Comparison of ENCODE assay signal across 9 cellular contexts in the genomic region with DNA sequence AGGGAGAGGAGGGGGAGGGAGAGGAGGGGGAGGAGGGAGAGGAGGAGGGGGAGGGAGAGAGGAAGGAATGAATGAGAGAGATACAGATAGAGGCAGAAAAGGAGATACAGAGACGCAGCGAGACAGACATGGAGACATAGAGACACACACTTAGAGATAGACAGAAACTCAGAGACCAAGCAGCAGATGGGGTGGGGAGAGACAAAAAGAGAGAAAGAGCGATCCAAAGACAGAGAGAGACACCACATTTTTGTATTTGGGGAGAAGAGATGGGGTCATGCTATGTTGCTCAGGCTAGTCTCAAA. TPM values are rescaled to one million over a fixed set of nuclear protein-coding genes. Genes with fewer than 3 reads are reported as not detected.
A peak's percentile ranks its signal among the peaks of the same experiment; 100 is the strongest.
DNase-seq lines count a peak whose midpoint lies in the region; ATAC-seq, FAIRE-seq and TF ChIP-seq lines count a peak whose summit lies in the region.
"Had no signal": no experiment of that assay in that cellular context is flagged by ENCODE, and none has a peak within 500 bp of the region (broad histone marks: within the 10 kb centered on the region; RNA-seq: fewer than 3 reads in every experiment).

No MANE protein-coding gene starts in this region.

- no peak overlapping the region; the same call in 1 of the 2 replicates for H2BK5ac ChIP-seq in H1 (ENCODE audit: low read depth, low read length)

- no peak for DNase-seq in activated T-cell treated with anti-CD3 and anti-CD28 coated beads, Interleukin-2, amount 50 U/mL, for 24 hours
- no peak for DNase-seq in activated T-cell treated with anti-CD3 and anti-CD28 coated beads, Interleukin-2, amount 50 U/mL, for 1 hour
- DNase-seq in SK-N-MC (ENCODE audit: low read depth, low spot score) (no peak), H1 (ENCODE audit: low read depth in 1 of 2, low spot score in 2 of 2) (no peak), AG20443 (ENCODE audit: low spot score) (no peak), UCSD-AML1 (lab: John Stamatoyannopoulos, UW; ENCODE audit: unreplicated experiment) (no peak)
- DNase-seq in stimulated activated naive B cell treated with anti-CD40 and anti-IgM and Interleukin-4, amounts not matched to agents 10 μg/mL and 1 μg/mL and 100 μg/mL, for 72 hours: no peak

- peak overlapping the region; percentile 36 for H3K4me3 Mint-ChIP-seq in activated T-cell treated with anti-CD3 and anti-CD28 coated beads, Interleukin-2, amount 50 U/mL, for 24 hours
- H3K4me3 Mint-ChIP-seq in stimulated activated naive B cell treated with anti-CD40 and anti-IgM and Interleukin-4, amounts not matched to agents 10 μg/mL and 1 μg/mL and 100 μg/mL, for 72 hours: peak overlapping the region; percentile 80 to 89

- H3K4me3 ChIP-seq in SK-N-MC (peak overlapping the region; percentile 85), H1 (ENCODE audit: extremely low read depth in 1 of 4, insufficient read depth in 2 of 4, low read depth in 3 of 4, low read length in 4 of 4) (peak overlapping the region in 1 of 4 experiments; percentile 35; a peak in 1 of 8 replicates)

- H3K56ac ChIP-seq in H1 (replicated peaks; ENCODE audit: insufficient read length, low read depth, low read length): no peak overlapping the region

- WGBS in H1 (ENCODE audit: extremely low coverage in 1 of 2, insufficient coverage in 1 of 2, insufficient read length in 1 of 2, insufficient replicate concordance in 2 of 2, low coverage in 1 of 2, low lambda C conversion rate in 2 of 2, missing lambda C conversion rate in 1 of 2), 2 experiments: 59% methylated on average over 3 of the region's 3 CpGs; no CpG with 5 or more reads in 1 of the 2 experiments

- peaks cover 11% of the 10 kb centered on the region for H3K23me2 ChIP-seq in H1 (ENCODE audit: low read depth, low read length)

- no peak for ATAC-seq in stimulated activated naive B cell treated with anti-CD40 and anti-IgM and Interleukin-4, amounts not matched to agents 10 μg/mL and 1 μg/mL and 100 μg/mL, for 72 hours (replicated peaks)
- no peak for ATAC-seq in GM19467 (IDR thresholded peaks at IDR 0.05; ENCODE audit: unreplicated experiment)

- no peak overlapping the region for H3K27ac ChIP-seq in SK-N-MC
- H3K27ac ChIP-seq in H1 (ENCODE audit: low read depth, low read length): no peak overlapping the region

- POLR2A ChIA-PET in H1 (lab: Charles Lee; ENCODE audit: partially characterized antibody): interaction anchor here (1.0 to 2.4 kb wide), 11 partner anchors 9 to 190 kb away, joined by 3 to 27 read pairs (median 6); a partner anchor contains a TSS

- FAIRE-seq in H1 (lab: Jason Lieb, UNC): no peak

- TF ChIP-seq POLR2A in H1 (IDR thresholded peaks at IDR 0.05; ENCODE audit: control extremely low read depth in 1 of 2, low read depth in 2 of 2, low read length in 2 of 2): no peak

- H3K4ac ChIP-seq in H1 (replicated peaks; ENCODE audit: insufficient read length, low read depth, low read length): no peak overlapping the region

- H4K91ac ChIP-seq in H1 (replicated peaks; ENCODE audit: insufficient read length, low read length): peak overlapping the region; percentile 1

- H3K18ac ChIP-seq in H1 (ENCODE audit: extremely low read depth, low read length): no peak overlapping the region

- H3K36me3 ChIP-seq in SK-N-MC (ENCODE audit: insufficient read depth, low read length): no peaks in the 10 kb centered on the region
- no peaks in the 10 kb centered on the region for H3K36me3 ChIP-seq in H1 (ENCODE audit: control insufficient read depth in 2 of 4, insufficient read depth in 4 of 4, low read length in 3 of 4)
- H3K36me3 ChIP-seq: heart right ventricle had no signal

- CTCF ChIA-PET in H1 (lab: Charles Lee; ENCODE audit: partially characterized antibody): interaction anchor here (0.6 to 3.4 kb wide), 9 partner anchors 8 to 149 kb away, joined by 4 to 26 read pairs (median 7); no protein-coding TSS in a partner anchor

- H2BK120ac ChIP-seq in H1 (replicated peaks; ENCODE audit: low read depth, low read length): no peak overlapping the region

- no peaks in the 10 kb centered on the region for H3K9me3 Mint-ChIP-seq in activated T-cell treated with anti-CD3 and anti-CD28 coated beads, Interleukin-2, amount 50 U/mL, for 24 hours
- no peaks in the 10 kb centered on the region for H3K9me3 Mint-ChIP-seq in stimulated activated naive B cell treated with anti-CD40 and anti-IgM and Interleukin-4, amounts not matched to agents 10 μg/mL and 1 μg/mL and 100 μg/mL, for 72 hours

- peak overlapping the region in 1 of 2 experiments; percentile 42; a peak in 3 of 4 replicates for H3K4me2 ChIP-seq in H1 (ENCODE audit: insufficient read depth in 1 of 2, low read depth in 2 of 2, low read length in 2 of 2)

- no peak overlapping the region for H2AK5ac ChIP-seq in H1 (ENCODE audit: low read depth, low read length)

- H3K4me1 Mint-ChIP-seq in activated T-cell treated with anti-CD3 and anti-CD28 coated beads, Interleukin-2, amount 50 U/mL, for 24 hours (ENCODE audit: low read depth): peaks cover 44% of the 10 kb centered on the region
- H3K4me1 Mint-ChIP-seq in stimulated activated naive B cell treated with anti-CD40 and anti-IgM and Interleukin-4, amounts not matched to agents 10 μg/mL and 1 μg/mL and 100 μg/mL, for 72 hours: peaks cover 31 to 39% of the 10 kb centered on the region in 2 donors

- H3K9ac ChIP-seq in SK-N-MC (ENCODE audit: insufficient read length) (peak overlapping the region; percentile 32), H1 (replicated peaks in 1 of 4; ENCODE audit: extremely low read depth in 1 of 4, low read depth in 3 of 4, low read length in 3 of 4) (no peak overlapping the region)

- TF ChIP-seq RAD21 in H1 (IDR thresholded peaks at IDR 0.05 in 1 of 2, conservative IDR thresholded peaks at IDR 0.05 in 1 of 2; ENCODE audit: low read depth in 2 of 2, low read length in 2 of 2): no peak

- no peaks in the 10 kb centered on the region for H3K36me3 Mint-ChIP-seq in activated T-cell treated with anti-CD3 and anti-CD28 coated beads, Interleukin-2, amount 50 U/mL, for 24 hours (ENCODE audit: low read depth)
- H3K36me3 Mint-ChIP-seq in stimulated activated naive B cell treated with anti-CD40 and anti-IgM and Interleukin-4, amounts not matched to agents 10 μg/mL and 1 μg/mL and 100 μg/mL, for 72 hours: no peaks in the 10 kb centered on the region

- peak overlapping the region; percentile 80; the same call in 1 of the 2 replicates for H2BK20ac ChIP-seq in H1 (ENCODE audit: low read length)

- no peaks in the 10 kb centered on the region for H3K9me3 ChIP-seq in SK-N-MC (ENCODE audit: low read depth, low read length)
- 0 out of 4 replicates have a peak, but pooled peaks cover 0 to 3% of the 10 kb centered on the region in 2 experiments for H3K9me3 ChIP-seq in H1 (ENCODE audit: insufficient read depth in 2 of 2, low read depth in 1 of 2, low read length in 1 of 2)

- 0 out of 2 replicates have a peak overlapping the region, but pooled peaks have one; percentile 68 for H2BK12ac ChIP-seq in H1 (ENCODE audit: low read depth, low read length)

- H4K5ac ChIP-seq in H1 (ENCODE audit: insufficient read length, low read depth, low read length): no peak overlapping the region

- no peak overlapping the region for H3K14ac ChIP-seq in H1 (ENCODE audit: insufficient read length)

- H4K20me1 ChIP-seq in H1 (replicated peaks in 1 of 2; ENCODE audit: control insufficient read depth in 1 of 2, insufficient read depth in 2 of 2, low read length in 2 of 2): no peaks in the 10 kb centered on the region

- no peaks in the 10 kb centered on the region for H3K79me1 ChIP-seq in H1 (ENCODE audit: low read depth, low read length)

- H3K4me1 ChIP-seq in H1 (replicated peaks in 1 of 4; ENCODE audit: control insufficient read depth in 3 of 4, insufficient read depth in 4 of 4, low read length in 3 of 4): peaks cover 0 to 7% (median 1%) of the 10 kb centered on the region in 4 experiments; a peak in 4 of 7 replicates

- no peaks in the 10 kb centered on the region for H3K27me3 Mint-ChIP-seq in activated T-cell treated with anti-CD3 and anti-CD28 coated beads, Interleukin-2, amount 50 U/mL, for 24 hours
- H3K27me3 Mint-ChIP-seq in stimulated activated naive B cell treated with anti-CD40 and anti-IgM and Interleukin-4, amounts not matched to agents 10 μg/mL and 1 μg/mL and 100 μg/mL, for 72 hours: no peaks in the 10 kb centered on the region

- no peak overlapping the region for H2AFZ ChIP-seq in H1 (ENCODE audit: low read length)

- no peak overlapping the region for H2BK15ac ChIP-seq in H1 (ENCODE audit: low read length)

- H3K27me3 ChIP-seq in H1 (replicated peaks in 1 of 4; ENCODE audit: control insufficient read depth in 3 of 4, extremely low read depth in 1 of 4, insufficient read depth in 3 of 4, low read length in 3 of 4): no peaks in the 10 kb centered on the region
- H3K27me3 ChIP-seq: heart right ventricle had no signal

- peaks cover 0 to 11% of the 10 kb centered on the region in 2 experiments; a peak in 2 of 4 replicates for H3K79me2 ChIP-seq in H1 (ENCODE audit: control insufficient read depth in 1 of 2, insufficient read depth in 2 of 2, low read length in 2 of 2)

- no peak overlapping the region for H3K23ac ChIP-seq in H1 (ENCODE audit: insufficient read length)

- TF ChIP-seq CTCF in H1 (IDR thresholded peaks at IDR 0.05; ENCODE audit: control extremely low read depth in 1 of 3, insufficient read depth in 1 of 3, low read depth in 1 of 3, low read length in 3 of 3): no peak

- peak overlapping the region; percentile 34 for H3K27ac Mint-ChIP-seq in activated T-cell treated with anti-CD3 and anti-CD28 coated beads, Interleukin-2, amount 50 U/mL, for 24 hours
- peak overlapping the region; percentile 25 for H3K27ac Mint-ChIP-seq in stimulated activated naive B cell treated with anti-CD40 and anti-IgM and Interleukin-4, amounts not matched to agents 10 μg/mL and 1 μg/mL and 100 μg/mL, for 72 hours

- no peak overlapping the region for H4K8ac ChIP-seq in H1 (ENCODE audit: extremely low read depth, insufficient read depth, low read length)

- no peak for TF ChIP-seq EP300 in H1 (IDR thresholded peaks at IDR 0.05; ENCODE audit: borderline replicate concordance in 1 of 2, low read depth in 2 of 2, low read length in 2 of 2)

RNA-seq across cellular contexts. Expression of a gene that starts 0.9 kb away (rescaled TPM):
- 51.7 and 53.0 TPM in 2 replicates for total RNA-seq in H1 (2021; fragmentation: NEBNext Ultra II Directional; extraction: Animal tissue kit (Norgen Biotek cat#: 25700))
- 71.4 and 78.9 TPM in 2 replicates for polyA plus RNA-seq in H1 (2011; rRNA removed)
- polyA plus RNA-seq in H1 (2011; cell fraction: cytosol; rRNA removed): 62.3 TPM
- polyA plus RNA-seq in H1 (2011; cell fraction: nucleus; rRNA removed): 77.1 TPM
- polyA plus RNA-seq in H1 (2012, experiment 1 of 2): 78.7 to 120 TPM (median 114 TPM) in 4 replicates
- 89.3 TPM for polyA plus RNA-seq in H1 (2012, experiment 2 of 2)
- polyA plus RNA-seq in H1 (2013, experiment 1 of 2): 127 TPM
- polyA plus RNA-seq in H1 (2013, experiment 2 of 2): 134 TPM
- polyA minus RNA-seq in H1 (2011; rRNA and poly(A)+ RNA removed): 18.5 and 21.1 TPM in 2 replicates
- 18.4 TPM for polyA minus RNA-seq in H1 (2011; cell fraction: cytosol; rRNA and poly(A)+ RNA removed)
- polyA minus RNA-seq in H1 (2011; cell fraction: nucleus; rRNA and poly(A)+ RNA removed): 19.0 TPM

RNA-seq across cellular contexts. Expression of a gene that starts 9.7 kb away (rescaled TPM):
- 8.3 and 9.9 TPM in 2 replicates for total RNA-seq in H1 (2021; fragmentation: NEBNext Ultra II Directional; extraction: Animal tissue kit (Norgen Biotek cat#: 25700))
- polyA plus RNA-seq in H1 (2011; rRNA removed): 7.5 and 8.2 TPM in 2 replicates
- 4.7 TPM for polyA plus RNA-seq in H1 (2011; cell fraction: cytosol; rRNA removed)
- polyA plus RNA-seq in H1 (2011; cell fraction: nucleus; rRNA removed): 7.8 TPM
- polyA plus RNA-seq in H1 (2012, experiment 1 of 2): 6.7 to 12.3 TPM (median 10.9 TPM) in 4 replicates
- 12.0 TPM for polyA plus RNA-seq in H1 (2012, experiment 2 of 2)
- 4.4 TPM for polyA plus RNA-seq in H1 (2013, experiment 1 of 2)
- polyA plus RNA-seq in H1 (2013, experiment 2 of 2): 5.6 TPM
- 3.9 and 5.5 TPM in 2 replicates for polyA minus RNA-seq in H1 (2011; rRNA and poly(A)+ RNA removed)
- polyA minus RNA-seq in H1 (2011; cell fraction: cytosol; rRNA and poly(A)+ RNA removed): 9.2 TPM
- polyA minus RNA-seq in H1 (2011; cell fraction: nucleus; rRNA and poly(A)+ RNA removed): 9.2 TPM

RNA-seq across cellular contexts. Expression of a gene that starts 26.0 kb away (rescaled TPM):
- 0.15 and 0.47 TPM in 2 replicates for total RNA-seq in H1 (2021; fragmentation: NEBNext Ultra II Directional; extraction: Animal tissue kit (Norgen Biotek cat#: 25700))
- 0.80 and 0.85 TPM in 2 replicates for polyA plus RNA-seq in H1 (2011; rRNA removed)
- polyA plus RNA-seq in H1 (2011; cell fraction: cytosol; rRNA removed): 0.54 TPM
- polyA plus RNA-seq in H1 (2011; cell fraction: nucleus; rRNA removed): 2.7 TPM
- 0.41 to 0.82 TPM (median 0.46 TPM) in 4 replicates for polyA plus RNA-seq in H1 (2012, experiment 1 of 2)
- 0.41 TPM for polyA plus RNA-seq in H1 (2012, experiment 2 of 2)
- polyA plus RNA-seq in H1 (2013, experiment 1 of 2): 0.18 TPM
- polyA plus RNA-seq in H1 (2013, experiment 2 of 2): 0.15 TPM
- polyA minus RNA-seq in H1 (2011; rRNA and poly(A)+ RNA removed): 0.15 and 0.25 TPM in 2 replicates
- not detected for polyA minus RNA-seq in H1 (2011; cell fraction: cytosol; rRNA and poly(A)+ RNA removed)
- 1.4 TPM for polyA minus RNA-seq in H1 (2011; cell fraction: nucleus; rRNA and poly(A)+ RNA removed)

RNA-seq across cellular contexts. Expression of a gene that starts 27.6 kb away (rescaled TPM):
- total RNA-seq in H1 (2021; fragmentation: NEBNext Ultra II Directional; extraction: Animal tissue kit (Norgen Biotek cat#: 25700)): 60.9 and 61.6 TPM in 2 replicates
- 43.9 and 81.8 TPM in 2 replicates for polyA plus RNA-seq in H1 (2011; rRNA removed)
- polyA plus RNA-seq in H1 (2011; cell fraction: cytosol; rRNA removed): 48.1 TPM
- polyA plus RNA-seq in H1 (2011; cell fraction: nucleus; rRNA removed): 85.3 TPM
- 43.7 to 47.8 TPM (median 45.2 TPM) in 4 replicates for polyA plus RNA-seq in H1 (2012, experiment 1 of 2)
- 41.5 TPM for polyA plus RNA-seq in H1 (2012, experiment 2 of 2)
- polyA plus RNA-seq in H1 (2013, experiment 1 of 2): 28.9 TPM
- 25.8 TPM for polyA plus RNA-seq in H1 (2013, experiment 2 of 2)
- polyA minus RNA-seq in H1 (2011; rRNA and poly(A)+ RNA removed): 21.2 and 25.9 TPM in 2 replicates
- polyA minus RNA-seq in H1 (2011; cell fraction: cytosol; rRNA and poly(A)+ RNA removed): 37.9 TPM
- polyA minus RNA-seq in H1 (2011; cell fraction: nucleus; rRNA and poly(A)+ RNA removed): 55.2 TPM

RNA-seq across cellular contexts. Expression of a gene that starts 27.9 kb away (rescaled TPM):
- total RNA-seq in H1 (2021; fragmentation: NEBNext Ultra II Directional; extraction: Animal tissue kit (Norgen Biotek cat#: 25700)): 1,669 and 1,693 TPM in 2 replicates
- polyA plus RNA-seq in H1 (2011; rRNA removed): 2,789 and 3,426 TPM in 2 replicates
- polyA plus RNA-seq in H1 (2011; cell fraction: cytosol; rRNA removed): 2,747 TPM
- polyA plus RNA-seq in H1 (2011; cell fraction: nucleus; rRNA removed): 1,998 TPM
- 1,368 to 3,492 TPM (median 2,780 TPM) in 4 replicates for polyA plus RNA-seq in H1 (2012, experiment 1 of 2)
- polyA plus RNA-seq in H1 (2012, experiment 2 of 2): 5,563 TPM
- 2,312 TPM for polyA plus RNA-seq in H1 (2013, experiment 1 of 2)
- polyA plus RNA-seq in H1 (2013, experiment 2 of 2): 2,245 TPM
- polyA minus RNA-seq in H1 (2011; rRNA and poly(A)+ RNA removed): 621 and 624 TPM in 2 replicates
- polyA minus RNA-seq in H1 (2011; cell fraction: cytosol; rRNA and poly(A)+ RNA removed): 738 TPM
- polyA minus RNA-seq in H1 (2011; cell fraction: nucleus; rRNA and poly(A)+ RNA removed): 950 TPM
